Comparison of ENCODE assay signal across 16 cellular contexts in the genomic region with DNA sequence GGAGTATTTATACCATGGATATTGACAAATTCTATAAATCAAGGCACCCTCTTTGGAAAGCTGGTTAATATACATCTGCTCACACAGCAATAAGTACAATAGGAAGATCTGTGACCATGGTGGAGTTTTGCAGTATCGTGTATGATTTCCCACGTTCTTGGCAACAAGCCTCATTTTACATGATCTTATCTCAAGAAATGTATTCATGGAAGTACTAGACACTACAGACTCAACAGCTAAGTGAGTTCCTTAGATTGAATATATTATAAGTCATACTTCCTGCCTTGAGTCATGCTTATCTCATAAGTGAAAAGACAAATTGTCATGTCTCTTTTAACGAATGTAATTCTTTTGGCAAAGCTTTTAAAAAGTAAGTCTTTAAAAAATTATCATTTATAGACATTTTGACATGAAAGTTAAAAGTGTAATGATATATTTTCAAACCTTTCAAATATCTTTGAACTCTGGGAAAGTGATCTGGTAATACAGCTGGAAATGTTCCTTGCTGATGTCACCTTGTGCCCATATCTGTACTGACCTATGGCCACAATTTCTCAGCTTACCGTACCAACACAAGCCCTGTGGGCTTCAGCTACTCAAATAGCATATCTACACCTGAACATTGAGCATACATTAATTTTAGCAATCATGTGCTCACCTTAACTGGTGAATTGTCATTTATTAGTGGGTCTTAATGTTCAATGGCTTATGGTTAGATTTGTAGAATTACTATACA.
A peak's percentile ranks its signal among the peaks of the same experiment; 100 is the strongest.
DNase-seq lines count a peak whose midpoint lies in the region; TF ChIP-seq lines count a peak whose summit lies in the region.
"Had no signal": no experiment of that assay in that cellular context is flagged by ENCODE, and none has a peak within 500 bp of the region (broad histone marks: within the 10 kb centered on the region; RNA-seq: fewer than 3 reads in every experiment).

No MANE protein-coding gene starts in this region.

- H3K4me3 ChIP-seq in cardiac fibroblast (replicated peaks in 1 of 2; ENCODE audit: low read depth in 2 of 2, low read length in 2 of 2), result no peak overlapping the region
- H3K4me3 ChIP-seq: vagina had no signal

- DNase-seq in Daoy (ENCODE audit: low read depth) (peak; percentile 44), RPMI7951 (ENCODE audit: low read depth) (peak; percentile 20), cardiac fibroblast (ENCODE audit: low read depth in 2 of 2) (peak; percentile 41 to 66), lung microvascular endothelial cell (ENCODE audit: low read depth in 2 of 2) (peak; percentile 30 to 96), GM10266 (ENCODE audit: extremely low spot score) (no peak), COLO668 (lab: John Stamatoyannopoulos, UW; ENCODE audit: unreplicated experiment) (no peak), NCI-H510A (lab: John Stamatoyannopoulos, UW) (no peak)
- DNase-seq in activated CD4-positive, alpha-beta T cell treated with anti-CD3 and anti-CD28 coated beads, Interleukin-2, amount 50 U/mL, for 1 hour, result no peak
- DNase-seq: activated naive CD4-positive, alpha-beta T cell treated with anti-CD3 and anti-CD28 coated beads, Interleukin-2, amount 10 ng/mL, durations not matched to agents 7 days and 5 days; Calu3; caudate nucleus; NCI-H2029; NCI-H524 treated with DMSO at 0.1 percent for 48 hours; occipital lobe; stimulated activated CD4-positive, alpha-beta T cell treated with anti-CD3 and anti-CD28 coated beads, Interleukin-2, amount 100 ng/mL, for 48 hours had no signal

- TF ChIP-seq CTCF in cardiac fibroblast (IDR thresholded peaks at IDR 0.05; ENCODE audit: low read depth, low read length) (no peak), GM10266 (IDR thresholded peaks at IDR 0.05; ENCODE audit: control insufficient read depth, insufficient read depth, low read depth, missing control alignments) (no peak)

Comparison
In these comparisons a context has a peak if more than half of its experiments do, and no peak if none do; other contexts are left out.
1. DNase-seq: peak in Daoy (single experiment), RPMI7951 (single experiment), cardiac fibroblast (2 of 2) and lung microvascular endothelial cell (2 of 2); none in activated CD4-positive, alpha-beta T cell treated with anti-CD3 and anti-CD28 coated beads, Interleukin-2, amount 50 U/mL, for 1 hour (single experiment), GM10266 (single experiment), COLO668 (single experiment) and NCI-H510A (single experiment).